Comparison of ENCODE assay signal across 9 cellular contexts in the genomic region with DNA sequence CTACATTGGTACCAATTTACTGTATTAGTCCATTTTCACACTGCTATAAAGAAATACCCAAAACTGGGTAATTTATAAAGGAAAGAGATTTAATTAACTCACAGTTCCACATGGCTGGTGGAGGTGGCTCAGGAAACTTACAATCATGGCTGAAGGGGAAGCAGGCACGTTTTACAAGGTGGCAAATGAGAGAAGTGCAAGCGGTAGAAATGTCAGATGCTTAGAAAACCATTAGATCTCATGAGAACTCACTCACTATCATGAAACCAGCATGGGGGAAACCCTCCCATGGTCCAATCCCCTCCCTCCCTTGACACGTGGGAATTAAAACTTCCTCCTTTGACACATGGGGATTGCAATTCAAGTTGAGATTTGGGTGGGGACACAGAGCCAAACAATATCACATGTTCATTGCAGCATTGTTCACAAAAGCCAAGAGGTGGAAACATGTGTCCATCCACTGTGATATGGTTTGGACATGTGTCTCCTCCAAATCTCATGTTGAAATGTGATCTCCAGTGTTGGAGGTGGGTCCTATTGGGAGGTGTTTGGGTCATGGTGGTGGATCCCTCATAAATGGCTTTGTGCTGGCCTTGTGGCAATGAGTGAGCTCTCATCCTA. TPM values are rescaled to one million over a fixed set of nuclear protein-coding genes. Genes with fewer than 3 reads are reported as not detected.
"Had no signal": no experiment of that assay in that cellular context is flagged by ENCODE, and none has a peak within 500 bp of the region (broad histone marks: within the 10 kb centered on the region; RNA-seq: fewer than 3 reads in every experiment).

No MANE protein-coding gene starts in this region.

- H3K9ac ChIP-seq: GM23248 had no signal

- H2AFZ ChIP-seq: GM23248 had no signal

- H3K27ac ChIP-seq: GM23248, HL-60 had no signal

- DNase-seq: GM23248, GOT3, H7, HCEC 1CT, IMR-90, KBM-7 had no signal

- H3K4me3 ChIP-seq: GM23248 had no signal

RNA-seq across cellular contexts. Expression of a gene that starts 3.1 kb away (rescaled TPM):
- total RNA-seq: GM23248, H4, H7, HT1080, IMR-90 had no signal
- polyA plus RNA-seq: GM23248, IMR-90 had no signal
